ENCODE assay signal across 18 cellular contexts in the genomic region with DNA sequence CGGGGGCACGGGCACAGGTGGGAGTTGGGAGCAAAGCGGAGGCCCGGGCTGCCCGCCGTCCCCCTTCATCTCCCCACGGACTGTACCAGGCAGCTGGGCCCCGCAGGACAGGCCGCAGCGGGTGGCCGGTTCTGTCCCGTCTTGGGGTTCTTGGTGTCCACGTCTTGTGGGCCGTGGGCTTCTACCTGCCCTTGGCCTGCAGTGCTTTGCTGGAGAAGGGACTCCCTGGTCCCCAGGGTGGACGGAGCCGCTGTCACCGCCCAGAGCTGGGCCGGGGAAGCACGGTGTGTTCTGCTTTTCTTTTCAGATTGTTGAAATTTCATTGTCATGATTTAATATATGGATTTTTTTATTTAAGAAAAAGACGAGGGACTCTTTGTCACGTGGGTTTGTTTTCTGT. TPM values are rescaled to one million over a fixed set of nuclear protein-coding genes. Genes with fewer than 3 reads are reported as not detected.
"Had no signal": no experiment of that assay in that cellular context is flagged by ENCODE, and none has a peak within 500 bp of the region (broad histone marks: within the 10 kb centered on the region; RNA-seq: fewer than 3 reads in every experiment).

No MANE protein-coding gene starts in this region.

- H3K9me3 Mint-ChIP-seq: activated naive CD4-positive, alpha-beta T cell treated with anti-CD3 and anti-CD28 coated beads, Interleukin-2, amount 50 U/mL, for 24 hours; dendritic cell treated with granulocyte-macrophage colony-stimulating factor and Interleukin-4, amounts not matched to agents 40 ng/mL and 50 ng/mL, for 4 days; naive B cell had no signal

- ATAC-seq: activated CD4-positive, CD25-positive, alpha-beta regulatory T cell treated with anti-CD3 and anti-CD28 coated beads, Interleukin-2, amount 50 U/mL, for 24 hours; body of pancreas; sciatic nerve had no signal

- DNase-seq: activated CD4-positive, alpha-beta T cell treated with anti-CD3 and anti-CD28 coated beads, Interleukin-2, amount 50 U/mL, for 4 hours; activated T-cell treated with anti-CD3 and anti-CD28 coated beads, Interleukin-2, amount 50 U/mL, for 1 hour; body of pancreas; central memory CD4-positive, alpha-beta T cell; erythroblast; naive B cell; occipital lobe; stimulated activated CD4-positive, alpha-beta T cell treated with anti-CD3 and anti-CD28 coated beads, Interleukin-2, amount 100 ng/mL, for 24 hours; stimulated activated naive CD4-positive, alpha-beta T cell treated with Interleukin-2 at 50 U/mL for 16 hours; T-helper 2 cell had no signal

- H3K27me3 ChIP-seq: body of pancreas, hepatocyte, suprapubic skin, upper lobe of left lung had no signal

- H3K27ac ChIP-seq: hepatocyte, prostate gland, suprapubic skin, upper lobe of left lung had no signal

- H2AFZ ChIP-seq: hepatocyte had no signal

- H3K4me3 Mint-ChIP-seq: activated naive CD4-positive, alpha-beta T cell treated with anti-CD3 and anti-CD28 coated beads, Interleukin-2, amount 50 U/mL, for 24 hours; dendritic cell treated with granulocyte-macrophage colony-stimulating factor and Interleukin-4, amounts not matched to agents 40 ng/mL and 50 ng/mL, for 4 days had no signal

- H3K9me3 ChIP-seq: body of pancreas, prostate gland, suprapubic skin, upper lobe of left lung had no signal

- H3K27me3 Mint-ChIP-seq: activated naive CD4-positive, alpha-beta T cell treated with anti-CD3 and anti-CD28 coated beads, Interleukin-2, amount 50 U/mL, for 24 hours; dendritic cell treated with granulocyte-macrophage colony-stimulating factor and Interleukin-4, amounts not matched to agents 40 ng/mL and 50 ng/mL, for 4 days; naive B cell had no signal

- H3K4me3 ChIP-seq: body of pancreas, hepatocyte, prostate gland, suprapubic skin, upper lobe of left lung had no signal

- H3K27ac Mint-ChIP-seq: activated naive CD4-positive, alpha-beta T cell treated with anti-CD3 and anti-CD28 coated beads, Interleukin-2, amount 50 U/mL, for 24 hours; dendritic cell treated with granulocyte-macrophage colony-stimulating factor and Interleukin-4, amounts not matched to agents 40 ng/mL and 50 ng/mL, for 4 days had no signal

- H3K4me2 ChIP-seq: hepatocyte had no signal

- H3K4me1 Mint-ChIP-seq: activated naive CD4-positive, alpha-beta T cell treated with anti-CD3 and anti-CD28 coated beads, Interleukin-2, amount 50 U/mL, for 24 hours; naive B cell had no signal

- H3K36me3 Mint-ChIP-seq: activated naive CD4-positive, alpha-beta T cell treated with anti-CD3 and anti-CD28 coated beads, Interleukin-2, amount 50 U/mL, for 24 hours; naive B cell had no signal

RNA-seq across cellular contexts. Expression of gene TMEM184A, which starts 13.7 kb away (rescaled TPM):
- total RNA-seq: occipital lobe had no signal
